ENCODE assay signal across 8 cellular contexts in the genomic region with DNA sequence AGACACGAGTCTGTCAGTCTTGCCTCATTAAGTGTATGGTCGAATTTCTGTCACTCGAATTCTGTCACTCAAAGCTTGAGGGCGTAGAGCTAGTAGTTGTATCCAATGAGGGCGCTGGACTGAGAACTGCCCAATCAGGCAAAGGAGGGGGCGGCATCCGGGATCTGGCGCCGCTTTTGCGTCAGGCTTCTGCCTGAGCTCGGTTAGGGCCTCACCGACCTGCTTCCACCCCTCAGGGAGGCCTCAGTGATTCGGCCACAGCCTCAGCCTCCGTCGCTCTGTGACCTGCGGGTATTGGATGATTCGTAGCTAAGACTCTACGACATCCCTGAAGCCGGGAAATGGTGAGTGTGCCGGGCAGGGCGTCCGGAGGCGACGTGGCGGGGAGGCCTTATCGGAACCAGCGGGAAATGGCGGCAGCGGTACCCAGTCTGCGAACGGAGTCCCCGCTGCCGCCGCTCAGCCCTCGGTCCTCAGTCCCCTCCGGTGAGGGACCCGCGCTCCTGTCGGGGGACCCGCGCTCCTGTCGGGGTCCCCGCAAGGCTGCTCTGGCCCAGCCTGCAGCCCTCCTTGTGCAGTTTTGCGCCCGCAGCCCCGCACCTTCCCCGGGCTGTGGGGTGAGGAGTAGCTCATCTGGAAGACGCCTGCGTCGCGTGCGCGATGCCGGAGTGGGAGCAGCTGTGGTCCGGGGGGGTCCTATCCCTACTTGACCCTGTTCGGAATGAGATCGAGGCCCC.
DNase-seq lines count a peak whose midpoint lies in the region; ATAC-seq and TF ChIP-seq lines count a peak whose summit lies in the region.

No MANE protein-coding gene starts in this region.

- peak overlapping the region; percentile 97 for H3K9ac ChIP-seq in GM23248

- H3K4me2 ChIP-seq in GM23248 (ENCODE audit: unreplicated experiment), result peak overlapping the region; percentile 70

- H3K9me2 ChIP-seq in GM23248 (ENCODE audit: insufficient read depth), result no peaks in the 10 kb centered on the region

- no peaks in the 10 kb centered on the region for H3K27me3 ChIP-seq in GM23248 (replicated peaks; ENCODE audit: insufficient read depth)
- H3K27me3 ChIP-seq in prostate gland (replicated peaks; ENCODE audit: insufficient read depth), result no peaks in the 10 kb centered on the region

- 5 to 8% methylated on average over 43 to 57 of the region's 57 CpGs for WGBS in GM23248 (ENCODE audit: low coverage in 1 of 2, low lambda C conversion rate in 2 of 2, missing lambda C conversion rate in 2 of 2), 2 experiments
- WGBS in prostate gland, result 11% methylated on average over 33 of the region's 57 CpGs

- intact Hi-C loops in prostate gland (cut with DNase I), result loop anchor here (5.0 kb wide), 1 partner anchor 90 kb away; the partner anchor contains the start of gene ZNF718

- peak overlapping the region; percentile 72 for H2AFZ ChIP-seq in GM23248

- peak overlapping the region; percentile 87 for H3K27ac ChIP-seq in GM23248
- peak overlapping the region; percentile 53 to 65 for H3K27ac ChIP-seq in prostate gland

- H3K9me3 Mint-ChIP-seq in brain, result peaks cover 42 to 66% (median 64%) of the 10 kb centered on the region in 5 experiments

- H3K9me3 ChIP-seq in GM23248 (ENCODE audit: low read depth) (no peaks in the 10 kb centered on the region), prostate gland (no peaks in the 10 kb centered on the region)

- peak overlapping the region in 2 of 5 experiments; percentile 83 to 91 for H3K27ac Mint-ChIP-seq in brain

- H4K20me1 ChIP-seq in GM23248 (ENCODE audit: insufficient read depth), result no peaks in the 10 kb centered on the region

- H3K79me2 ChIP-seq in GM23248 (ENCODE audit: insufficient read depth), result peaks cover 37% of the 10 kb centered on the region

- peak; percentile 90 for DNase-seq in GM23248
- DNase-seq in iPS DF 19.7 (ENCODE audit: low read depth, low spot score), result peak; percentile 92
- DNase-seq in prostate gland (ENCODE audit: low spot score), result peak; percentile 52
- DNase-seq in GM10248 (ENCODE audit: extremely low spot score), result no peak
- no peak for DNase-seq in DMS 273 (lab: John Stamatoyannopoulos, UW; ENCODE audit: unreplicated experiment)
- no peak for DNase-seq in NCI-H2196 treated with DMSO at 0.1 percent for 48 hours (lab: John Stamatoyannopoulos, UW; ENCODE audit: unreplicated experiment)

- peaks cover 14% of the 10 kb centered on the region for H3K4me1 Mint-ChIP-seq in brain

- CTCF ChIA-PET in GM10248 (lab: Yijun Ruan, JAX), result interaction anchor here (0.8 kb wide), 1 partner anchor 88 kb away, joined by 3 read pairs; the partner anchor contains the start of gene ZNF718

- H3K4me1 ChIP-seq in GM23248 (ENCODE audit: insufficient read depth) (no peaks in the 10 kb centered on the region), prostate gland (replicated peaks) (no peaks in the 10 kb centered on the region)

- H3K27me3 Mint-ChIP-seq in brain, result peaks cover 17% of the 10 kb centered on the region

- TF ChIP-seq POLR2A in prostate gland (IDR thresholded peaks at IDR 0.05), result no peak

- in situ Hi-C loops in GM23248 (cut with MboI), result no loop called here

- peak overlapping the region; percentile 80 to 92 (median 89) for H3K4me3 Mint-ChIP-seq in brain

- H3K36me3 ChIP-seq in GM23248 (ENCODE audit: low read depth) (no peaks in the 10 kb centered on the region), prostate gland (no peaks in the 10 kb centered on the region)

- POLR2A ChIA-PET in GM10248 (lab: Yijun Ruan, JAX), result no interaction called here

- TF ChIP-seq CTCF in brain (conservative IDR thresholded peaks at IDR 0.05) (no peak), prostate gland (IDR thresholded peaks at IDR 0.05) (no peak), GM10248 (IDR thresholded peaks at IDR 0.05; ENCODE audit: control extremely low read depth, extremely low read depth, low read depth, missing control alignments) (no peak)

- H3K36me3 Mint-ChIP-seq in brain, result peaks cover 78% of the 10 kb centered on the region

- no peaks in the 10 kb centered on the region for H3F3A ChIP-seq in GM23248 (ENCODE audit: insufficient read depth)

- no peak for ATAC-seq in HG02884 (IDR thresholded peaks at IDR 0.05; ENCODE audit: unreplicated experiment)

- peak overlapping the region; percentile 76 for H3K4me3 ChIP-seq in GM23248
- peak overlapping the region; percentile 34 to 42 for H3K4me3 ChIP-seq in prostate gland

Comparison
In these comparisons a context has a peak if more than half of its experiments do, and no peak if none do; other contexts are left out.
1. DNase-seq: peak in GM23248 (single experiment), iPS DF 19.7 (single experiment) and prostate gland (single experiment); none in GM10248 (single experiment), DMS 273 (single experiment) and NCI-H2196 treated with DMSO at 0.1 percent for 48 hours (single experiment).